ENCODE assay signal across 1 cellular context in genomic region chr11:22787565-22788162, GRCh38.
A peak's percentile ranks its signal among the peaks of the same experiment; 100 is the strongest.
TF ChIP-seq lines count a peak whose summit lies in the region.

No MANE protein-coding gene starts in this region.

TF ChIP-seq in HepG2, 621 proteins besides CTCF, POLR2A, EP300 and RAD21:
- TF ChIP-seq SMC3 (IDR thresholded peaks at IDR 0.05; ENCODE audit: low read length) (peak; percentile 71), TEAD3 (CRISPR knock-in tag; optimal IDR thresholded peaks at IDR 0.05; ENCODE audit: borderline replicate concordance) (peak; percentile 12), ZNF609 (CRISPR knock-in tag; IDR thresholded peaks at IDR 0.05; ENCODE audit: borderline replicate concordance) (no peak), STAG1 (CRISPR knock-in tag; IDR thresholded peaks at IDR 0.05) (peak; percentile 82)
- TF ChIP-seq, protein P1, sequence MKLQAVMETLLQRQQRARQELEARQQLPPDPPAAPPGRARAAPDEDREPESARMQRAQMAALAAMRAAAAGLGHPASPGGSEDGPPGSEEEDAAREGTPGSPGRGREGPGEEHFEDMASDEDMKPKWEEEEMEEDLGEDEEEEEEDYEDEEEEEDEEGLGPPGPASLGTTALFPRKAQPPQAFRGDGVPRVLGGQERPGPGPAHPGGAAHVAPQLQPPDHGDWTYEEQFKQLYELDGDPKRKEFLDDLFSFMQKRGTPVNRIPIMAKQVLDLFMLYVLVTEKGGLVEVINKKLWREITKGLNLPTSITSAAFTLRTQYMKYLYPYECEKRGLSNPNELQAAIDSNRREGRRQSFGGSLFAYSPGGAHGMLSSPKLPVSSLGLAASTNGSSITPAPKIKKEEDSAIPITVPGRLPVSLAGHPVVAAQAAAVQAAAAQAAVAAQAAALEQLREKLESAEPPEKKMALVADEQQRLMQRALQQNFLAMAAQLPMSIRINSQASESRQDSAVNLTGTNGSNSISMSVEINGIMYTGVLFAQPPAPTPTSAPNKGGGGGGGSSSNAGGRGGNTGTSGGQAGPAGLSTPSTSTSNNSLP (IDR thresholded peaks at IDR 0.05; ENCODE audit: low read depth, low read length) = peak; percentile 90
